8 cellular contexts compared by ENCODE assay signal in the genomic region with DNA sequence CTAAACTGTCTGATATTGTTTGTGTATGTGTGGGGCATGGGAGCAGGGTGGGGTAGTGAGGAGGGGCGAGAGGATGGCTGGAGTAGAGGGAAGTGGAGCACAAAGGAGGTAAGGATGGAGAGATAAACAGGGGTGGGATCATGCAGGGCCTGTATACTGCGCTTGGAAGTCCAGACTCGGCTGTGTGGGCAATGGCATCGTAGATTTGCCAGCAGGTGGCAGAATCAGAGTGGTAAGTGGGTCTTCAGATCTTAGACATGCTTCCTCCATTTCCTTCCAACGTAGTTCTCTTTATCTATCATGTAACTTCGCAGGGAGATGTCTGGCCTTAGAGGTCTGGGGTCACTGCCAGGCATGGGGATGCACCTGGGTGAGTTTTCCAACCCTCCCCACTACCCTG.
DNase-seq lines count a peak whose midpoint lies in the region; ATAC-seq and TF ChIP-seq lines count a peak whose summit lies in the region.

No MANE protein-coding gene starts in this region.

- no peak for TF ChIP-seq POLR2A in spleen (IDR thresholded peaks at IDR 0.05)

- CTCF ChIA-PET in RWPE1 (lab: Yijun Ruan, JAX) = interaction anchor here (0.5 to 0.7 kb wide), 4 partner anchors 56 to 1061 kb away, joined by 3 read pairs; no protein-coding TSS in a partner anchor

- 21 to 35% (median 23%) methylated on average over 6 of the region's 6 CpGs for WGBS in spleen, 5 donors

- peaks cover 0 to 6% (median 0%) of the 10 kb centered on the region in 8 donors for H3K9me3 ChIP-seq in spleen

- H3K4me1 ChIP-seq in spleen = no peaks in the 10 kb centered on the region

- DNase-seq in COLO829 (ENCODE audit: low spot score) = peak; percentile 47
- peak; percentile 13 for DNase-seq in RWPE1 (ENCODE audit: low spot score)
- peak; percentile 17 for DNase-seq in fibroblast of the conjunctiva (ENCODE audit: low read depth)
- DNase-seq in spleen = no peak
- DNase-seq in AML-193 (lab: John Stamatoyannopoulos, UW) = no peak

- H3K27ac ChIP-seq in RWPE1 = no peak overlapping the region
- H3K27ac ChIP-seq in spleen = no peak overlapping the region

- no peak overlapping the region for H3K4me3 ChIP-seq in spleen

- H3K36me3 ChIP-seq in spleen = no peaks in the 10 kb centered on the region

- H3K27me3 ChIP-seq in spleen (replicated peaks in 1 of 7) = no peaks in the 10 kb centered on the region

- POLR2A ChIA-PET in RWPE1 (lab: Yijun Ruan, JAX; ENCODE audit: low non-redundant PET) = no interaction called here

- TF ChIP-seq CTCF in RWPE1 (conservative IDR thresholded peaks at IDR 0.05; ENCODE audit: low read depth) = no peak
- peak in 10 of 11 experiments; percentile 15 to 59 (median 45) for TF ChIP-seq CTCF in spleen (IDR thresholded peaks at IDR 0.05 in 8 of 11, conservative IDR thresholded peaks at IDR 0.05 in 3 of 11)

- ATAC-seq in HG02885 (IDR thresholded peaks at IDR 0.05; ENCODE audit: poor library complexity, unreplicated experiment) (peak; percentile 42), GM21737 (IDR thresholded peaks at IDR 0.05; ENCODE audit: unreplicated experiment) (no peak), HG03442 (IDR thresholded peaks at IDR 0.05; ENCODE audit: unreplicated experiment) (no peak)

- intact Hi-C loops in spleen (cut with DNase I; ENCODE audit: low total_unique reads) = loop anchor here (10.0 kb wide), 1 partner anchor 60 kb away; no protein-coding TSS in a partner anchor

Comparison
In these comparisons a context has a peak if more than half of its experiments do, and no peak if none do; other contexts are left out.
1. DNase-seq: peak in COLO829 (single experiment), RWPE1 (single experiment) and fibroblast of the conjunctiva (single experiment); none in spleen (single experiment) and AML-193 (0 of 2).